ENCODE assay signal across 8 cellular contexts in genomic region chr4:110138546-110138945, GRCh38.
"Had no signal": no experiment of that assay in that cellular context is flagged by ENCODE, and none has a peak within 500 bp of the region (broad histone marks: within the 10 kb centered on the region; RNA-seq: fewer than 3 reads in every experiment).

No MANE protein-coding gene starts in this region.

- H3K4me2 ChIP-seq: GM23338 had no signal

- ATAC-seq: GM23338 had no signal

- DNase-seq: H9, HCEC 1CT, IMR-90, KBM-7 had no signal

- H3K4me3 ChIP-seq: GM23338 had no signal

- FAIRE-seq: H1, H54, HTR-8/SVneo had no signal

- H2AFZ ChIP-seq: GM23338 had no signal
